In genomic region chr15:92597548-92597947, GRCh38 we compare ENCODE assay signal across 30 cellular contexts.
"Had no signal": no experiment of that assay in that cellular context is flagged by ENCODE, and none has a peak within 500 bp of the region (broad histone marks: within the 10 kb centered on the region; RNA-seq: fewer than 3 reads in every experiment).

No MANE protein-coding gene starts in this region.

- ATAC-seq: activated CD8-positive, alpha-beta T cell treated with anti-CD3 and anti-CD28 coated beads for 36 hours; activated T-cell treated with anti-CD3 and anti-CD28 coated beads, Interleukin-2, amount 50 U/mL, for 72 hours; activated T-helper 17 cell treated with anti-CD3 and anti-CD28 coated beads, Interleukin-2, amount 50 U/mL, for 72 hours; PC-3 had no signal

- H3K27ac ChIP-seq: Peyer's patch, SJCRH30, SK-N-MC, WERI-Rb-1 had no signal

- H3K4me3 ChIP-seq: Peyer's patch, SJCRH30, SK-N-MC had no signal

- H3K9me3 ChIP-seq: Peyer's patch, SJCRH30 had no signal

- H3K36me3 ChIP-seq: Peyer's patch, SJCRH30, WERI-Rb-1 had no signal

- H3K4me1 ChIP-seq: Peyer's patch had no signal

- DNase-seq: activated CD4-positive, alpha-beta T cell treated with anti-CD3 and anti-CD28 coated beads, Interleukin-2, amount 10 ng/mL, durations not matched to agents 24 days and 14 days; activated CD4-positive, alpha-beta T cell treated with anti-CD3 and anti-CD28 coated beads, Interleukin-2, amount 50 U/mL, for 4 hours; activated CD4-positive, CD25-positive, alpha-beta regulatory T cell; activated CD8-positive, alpha-beta T cell treated with anti-CD3 and anti-CD28 coated beads for 36 hours; activated naive CD4-positive, alpha-beta T cell; activated naive CD4-positive, alpha-beta T cell treated with anti-CD3 and anti-CD28 coated beads, Interleukin-2, amount 50 U/mL, for 16 hours; activated naive CD8-positive, alpha-beta T cell treated with anti-CD3 and anti-CD28 coated beads for 36 hours; activated T-cell treated with anti-CD3 and anti-CD28 coated beads, Interleukin-2, amount 50 U/mL, for 1 hour; activated T-cell treated with anti-CD3 and anti-CD28 coated beads, Interleukin-2, amount 50 U/mL, for 72 hours; amniotic stem cell; aorta; Karpas-422; KBM-7; NCI-H1048; NCI-H1105 treated with DMSO at 0.1 percent for 48 hours; NCI-H1436; NCI-H1694 treated with DMSO at 0.1 percent for 48 hours; NCI-H2029; NCI-H345; NCI-H524 treated with DMSO at 0.1 percent for 48 hours; NCI-H748 treated with DMSO at 0.1 percent for 48 hours; NK-92 treated with Interleukin-12 subunit alpha and Interleukin-12 subunit beta, amount 100 ng/mL, for 24 hours; PC-3; RPMI8226; SJCRH30; T1000; WERI-Rb-1 had no signal

- H3K27me3 ChIP-seq: Peyer's patch, SJCRH30 had no signal
